ENCODE assay signal across 26 cellular contexts in genomic region chr10:100037758-100038315, GRCh38. TPM values are rescaled to one million over a fixed set of nuclear protein-coding genes. Genes with fewer than 3 reads are reported as not detected.
DNase-seq lines count a peak whose midpoint lies in the region; ATAC-seq, FAIRE-seq and TF ChIP-seq lines count a peak whose summit lies in the region.
"Had no signal": no experiment of that assay in that cellular context is flagged by ENCODE, and none has a peak within 500 bp of the region (broad histone marks: within the 10 kb centered on the region; RNA-seq: fewer than 3 reads in every experiment).

No MANE protein-coding gene starts in this region.

- no peak for TF ChIP-seq POLR2A in GM12891 (IDR thresholded peaks at IDR 0.05; ENCODE audit: low read depth, low read length)

- no peaks in the 10 kb centered on the region for H3K79me1 ChIP-seq in mesenchymal stem cell (replicated peaks; ENCODE audit: low read length, poor library complexity, severe bottlenecking)

- H3K9ac ChIP-seq in mesenchymal stem cell (ENCODE audit: low read length), result no peak overlapping the region

- H3K4ac ChIP-seq in mesenchymal stem cell (ENCODE audit: low read depth in 1 of 2, low read length in 2 of 2), result no peak overlapping the region

- no peak for TF ChIP-seq CTCF in mucosa of descending colon (IDR thresholded peaks at IDR 0.05)

- no peak for FAIRE-seq in GM12891 (lab: Jason Lieb, UNC)
- FAIRE-seq: GM18507 had no signal

- no peak overlapping the region for H3K18ac ChIP-seq in mesenchymal stem cell (ENCODE audit: low read depth in 1 of 2, low read length in 2 of 2)

- H4K91ac ChIP-seq in mesenchymal stem cell (ENCODE audit: low read length), result no peak overlapping the region

- no peak overlapping the region for H2AFZ ChIP-seq in mesenchymal stem cell (ENCODE audit: low read depth, low read length)

- no peak overlapping the region for H2BK120ac ChIP-seq in mesenchymal stem cell (ENCODE audit: low read depth, low read length)

- no peak overlapping the region for H4K8ac ChIP-seq in mesenchymal stem cell (ENCODE audit: low read length)

- no peaks in the 10 kb centered on the region for H3K27me3 ChIP-seq in mesenchymal stem cell (ENCODE audit: control insufficient read depth in 1 of 2, insufficient read depth in 1 of 2, low read length in 2 of 2)
- H3K27me3 ChIP-seq: upper lobe of right lung had no signal

- no peak overlapping the region for H3K4me2 ChIP-seq in mesenchymal stem cell (ENCODE audit: low read length, poor library complexity, severe bottlenecking)

- no peaks in the 10 kb centered on the region for H3K36me3 ChIP-seq in mucosa of descending colon (ENCODE audit: low read depth)
- no peaks in the 10 kb centered on the region for H3K36me3 ChIP-seq in mesenchymal stem cell (ENCODE audit: control insufficient read depth in 1 of 2, insufficient read depth in 2 of 2, low read depth in 1 of 2, low read length in 2 of 2)
- H3K36me3 ChIP-seq: upper lobe of right lung had no signal

- peak; percentile 84 for ATAC-seq in mucosa of descending colon
- ATAC-seq: activated CD4-positive, alpha-beta T cell treated with anti-CD3 and anti-CD28 coated beads for 36 hours; activated CD8-positive, alpha-beta memory T cell treated with anti-CD3 and anti-CD28 coated beads, Interleukin-2, amount 10 ng/mL, durations not matched to agents 7 days and 5 days; psoas muscle; stimulated activated naive CD8-positive, alpha-beta T cell treated with anti-CD3 and anti-CD28 coated beads, Interleukin-15, amount 100 ng/mL, for 72 hours; T-cell; upper lobe of right lung had no signal

- H3K14ac ChIP-seq in mesenchymal stem cell (ENCODE audit: low read length in 2 of 2), result no peak overlapping the region

- H3K4me1 ChIP-seq in mucosa of descending colon (ENCODE audit: low read depth) (peaks cover 3% of the 10 kb centered on the region), mesenchymal stem cell (ENCODE audit: control insufficient read depth, insufficient read depth, low read depth, low read length) (peaks cover 4% of the 10 kb centered on the region)
- H3K4me1 ChIP-seq: psoas muscle, upper lobe of right lung had no signal

- no peak overlapping the region for H2BK15ac ChIP-seq in mesenchymal stem cell (ENCODE audit: low read depth, poor library complexity, severe bottlenecking)

- no peak overlapping the region for H2BK5ac ChIP-seq in mesenchymal stem cell (ENCODE audit: low read depth, low read length, poor library complexity, severe bottlenecking)

- WGBS in mesenchymal stem cell, result 87% methylated on average over 3 of the region's 5 CpGs

- H2AK5ac ChIP-seq in mesenchymal stem cell (ENCODE audit: low read length, severe bottlenecking), result no peak overlapping the region

- no peak overlapping the region for H2BK12ac ChIP-seq in mesenchymal stem cell (ENCODE audit: low read length in 2 of 2)

- H3K4me3 ChIP-seq in mucosa of descending colon, result no peak overlapping the region
- H3K4me3 ChIP-seq in mesenchymal stem cell (ENCODE audit: insufficient read depth in 1 of 2, low read depth in 1 of 2, low read length in 2 of 2), result no peak overlapping the region
- H3K4me3 ChIP-seq: psoas muscle, skin epidermis, upper lobe of right lung had no signal

- H3K23ac ChIP-seq in mesenchymal stem cell (ENCODE audit: low read length in 2 of 2), result no peak overlapping the region

- H3K9me3 ChIP-seq in mucosa of descending colon (no peaks in the 10 kb centered on the region), mesenchymal stem cell (ENCODE audit: control insufficient read depth, low read length) (no peaks in the 10 kb centered on the region)
- H3K9me3 ChIP-seq: psoas muscle, upper lobe of right lung had no signal

- intact Hi-C loops in mucosa of descending colon (cut with DNase I, micrococcal nuclease), result no loop called here

- DNase-seq in ELR (ENCODE audit: low read depth) (peak; percentile 61), M059J (ENCODE audit: low read depth) (peak; percentile 7), dermis blood vessel endothelial cell (peak; percentile 12), mucosa of descending colon (no peak), NCI-H82 treated with DMSO at 0.1 percent for 48 hours (lab: John Stamatoyannopoulos, UW; ENCODE audit: unreplicated experiment) (no peak), NCI-H146 (lab: John Stamatoyannopoulos, UW) (no peak), mesenchymal stem cell (no peak), GM12891 (ENCODE audit: insufficient read length, low spot score) (no peak)
- DNase-seq: activated CD4-positive, alpha-beta T cell treated with anti-CD3 and anti-CD28 coated beads for 36 hours; activated CD8-positive, alpha-beta memory T cell treated with anti-CD3 and anti-CD28 coated beads, Interleukin-2, amount 10 ng/mL, durations not matched to agents 7 days and 5 days; kidney glomerular epithelial cell; midbrain; NCI-H1105; NCI-H2107; NCI-H510A treated with DMSO at 0.1 percent for 48 hours; psoas muscle; SHP77; stimulated activated CD4-positive, alpha-beta T cell treated with anti-CD3 and anti-CD28 coated beads, Interleukin-2, amount 100 ng/mL, for 48 hours; stimulated activated naive CD8-positive, alpha-beta T cell treated with anti-CD3 and anti-CD28 coated beads, Interleukin-15, amount 100 ng/mL, for 72 hours; T-cell; upper lobe of right lung had no signal

- H3K27ac ChIP-seq in mesenchymal stem cell (ENCODE audit: low read length, poor library complexity, severe bottlenecking), result no peak overlapping the region
- H3K27ac ChIP-seq: psoas muscle, skin epidermis, upper lobe of right lung had no signal

TF ChIP-seq in GM12891, 5 proteins besides CTCF, POLR2A, EP300 and RAD21:
- TF ChIP-seq TAF1 (IDR thresholded peaks at IDR 0.05; ENCODE audit: low read depth, low read length) (no peak), SPI1 (IDR thresholded peaks at IDR 0.05; ENCODE audit: low read depth, low read length) (no peak)

RNA-seq across cellular contexts. Expression of gene DNMBP, which starts 28.1 kb away (rescaled TPM):
- 17.4 and 29.4 TPM in 2 replicates for total RNA-seq in M059J (2014; rRNA removed; shearing (Covaris generic))
- total RNA-seq in dermis blood vessel endothelial cell (39.5 and 46.6 TPM in 2 replicates), mucosa of descending colon (10 to 100 TPM; 37.1 to 60.0 (median 48.3) TPM)
- polyA plus RNA-seq in mesenchymal stem cell (2013, experiment 1 of 2), result 15.3 TPM
- 14.3 TPM for polyA plus RNA-seq in mesenchymal stem cell (2013, experiment 2 of 2)
- 18.7 TPM for polyA plus RNA-seq in GM12891 (2012; ENCODE audit: low read depth, missing spikeins)

RNA-seq across cellular contexts. Expression of gene CPN1, which starts 43.8 kb away (rescaled TPM):
- not detected in 2 replicates for total RNA-seq in M059J (2014; rRNA removed; shearing (Covaris generic))
- total RNA-seq in dermis blood vessel endothelial cell, result not detected in 2 replicates
- total RNA-seq in mucosa of descending colon, result under 1 TPM in 1 of 3 donors, not detected in 2; 0.14 TPM
- polyA plus RNA-seq in mesenchymal stem cell (2013, experiment 1 of 2), result not detected
- polyA plus RNA-seq in mesenchymal stem cell (2013, experiment 2 of 2), result not detected
- polyA plus RNA-seq in GM12891 (2012; ENCODE audit: low read depth, missing spikeins), result 0.21 TPM
- total RNA-seq: activated CD4-positive, alpha-beta T cell treated with anti-CD3 and anti-CD28 coated beads for 36 hours; activated CD8-positive, alpha-beta memory T cell treated with anti-CD3 and anti-CD28 coated beads, Interleukin-2, amount 10 ng/mL, durations not matched to agents 7 days and 5 days; activated T-helper 2 cell treated with anti-CD3 and anti-CD28 coated beads, Interferon-gamma antibody, Interleukin-2, Interleukin-4, amounts not matched to agents 10 μg/mL and 5 μg/mL and 100 μg/mL, durations not matched to agents 14 hours and 24 hours and 36 hours; LHCN-M2; psoas muscle; T-cell; upper lobe of right lung had no signal
- polyA plus RNA-seq: neural cell, psoas muscle had no signal

Comparison
In these comparisons a context has a peak if more than half of its experiments do, and no peak if none do; other contexts are left out.
1. DNase-seq: peak in ELR (single experiment), M059J (single experiment) and dermis blood vessel endothelial cell (single experiment); none in mucosa of descending colon (0 of 3), NCI-H82 treated with DMSO at 0.1 percent for 48 hours (single experiment), NCI-H146 (single experiment), mesenchymal stem cell (single experiment) and GM12891 (single experiment).